In genomic region chr13:71580614-71581013, GRCh38 we compare ENCODE assay signal across 7 cellular contexts.
"Had no signal": no experiment of that assay in that cellular context is flagged by ENCODE, and none has a peak within 500 bp of the region (broad histone marks: within the 10 kb centered on the region; RNA-seq: fewer than 3 reads in every experiment).

No MANE protein-coding gene starts in this region.

- H3K4me3 ChIP-seq: K562 had no signal

- ATAC-seq: HepG2, K562 had no signal

- DNase-seq: IMR-90, KBM-7, KG1 had no signal

- H3K9ac ChIP-seq: KMS-11 had no signal

- H3K4me2 ChIP-seq: KMS-11 had no signal

- H3K27ac ChIP-seq: HL-60, KMS-11 had no signal
